Comparison of ENCODE assay signal across 8 cellular contexts in genomic region chr4:88792268-88792781, GRCh38.
A peak's percentile ranks its signal among the peaks of the same experiment; 100 is the strongest.
DNase-seq lines count a peak whose midpoint lies in the region; ATAC-seq, FAIRE-seq and TF ChIP-seq lines count a peak whose summit lies in the region.

No MANE protein-coding gene starts in this region.

- peaks cover 7% of the 10 kb centered on the region for H3K4me1 ChIP-seq in hepatocyte (ENCODE audit: insufficient read depth)

- no peak for TF ChIP-seq CTCF in hepatocyte (IDR thresholded peaks at IDR 0.05; ENCODE audit: poor library complexity)

- DNase-seq in GM18507 (ENCODE audit: extremely low spot score, insufficient read length, low read depth) = no peak
- DNase-seq in OCI-M1 (lab: John Stamatoyannopoulos, UW) = peak; percentile 26
- peak; percentile 34 for DNase-seq in hepatocyte (ENCODE audit: low spot score)
- no peak for DNase-seq in amygdala (lab: John Stamatoyannopoulos, UW)
- no peak for DNase-seq in NCI-H774 (lab: John Stamatoyannopoulos, UW)
- no peak for DNase-seq in left colon
- DNase-seq in cardiac septum (ENCODE audit: low spot score) = no peak

- no peak overlapping the region for H3K4me3 ChIP-seq in hepatocyte

- H3K27me3 ChIP-seq in hepatocyte = no peaks in the 10 kb centered on the region

- no peak overlapping the region for H2AFZ ChIP-seq in hepatocyte

- ATAC-seq in HG02588 (IDR thresholded peaks at IDR 0.05; ENCODE audit: unreplicated experiment) (peak; percentile 83), left colon (no peak)

- no peaks in the 10 kb centered on the region for H4K20me1 ChIP-seq in hepatocyte (ENCODE audit: insufficient read depth, poor library complexity, severe bottlenecking)

- H3K27ac ChIP-seq in hepatocyte = peak overlapping the region; percentile 73

- no peaks in the 10 kb centered on the region for H3K36me3 ChIP-seq in hepatocyte (replicated peaks; ENCODE audit: insufficient read depth, low read depth)

- 33% methylated on average over 1 of the region's 1 CpG for WGBS in hepatocyte (ENCODE audit: low lambda C conversion rate, missing lambda C conversion rate)

- intact Hi-C loops in left colon (cut with DNase I, micrococcal nuclease) (no loop called here), cardiac septum (cut with DNase I) (no loop called here)

- peaks cover 27% of the 10 kb centered on the region for H3K79me2 ChIP-seq in hepatocyte

- H3K4me2 ChIP-seq in hepatocyte = no peak overlapping the region

- H3K9me3 ChIP-seq in hepatocyte (ENCODE audit: low read depth) = no peaks in the 10 kb centered on the region

- FAIRE-seq in GM18507 (lab: Jason Lieb, UNC) = peak; percentile 70

- H3K9me2 ChIP-seq in hepatocyte (replicated peaks; ENCODE audit: insufficient read depth) = no peaks in the 10 kb centered on the region

Comparison
In these comparisons a context has a peak if more than half of its experiments do, and no peak if none do; other contexts are left out.
1. DNase-seq: peak in OCI-M1 (single experiment) and hepatocyte (single experiment); none in GM18507 (single experiment), amygdala (0 of 56), NCI-H774 (single experiment), left colon (0 of 2) and cardiac septum (single experiment).